21 cellular contexts compared by ENCODE assay signal in genomic region chr15:101026686-101027272, GRCh38.
DNase-seq lines count a peak whose midpoint lies in the region; ATAC-seq and TF ChIP-seq lines count a peak whose summit lies in the region.
"Had no signal": no experiment of that assay in that cellular context is flagged by ENCODE, and none has a peak within 500 bp of the region (broad histone marks: within the 10 kb centered on the region; RNA-seq: fewer than 3 reads in every experiment).

No MANE protein-coding gene starts in this region.

- H3K36me3 ChIP-seq in WERI-Rb-1 (no peaks in the 10 kb centered on the region), transverse colon (peaks cover 0 to 15% (median 3%) of the 10 kb centered on the region in 4 donors)
- H3K36me3 ChIP-seq: neural progenitor cell had no signal

- no peaks in the 10 kb centered on the region for H3K9me3 Mint-ChIP-seq in endothelial cell (ENCODE audit: unreplicated experiment)
- H3K9me3 Mint-ChIP-seq: activated CD4-positive, alpha-beta T cell treated with anti-CD3 and anti-CD28 coated beads, Interleukin-2, amount 10 ng/mL, durations not matched to agents 7 days and 5 days; activated T-cell treated with anti-CD3 and anti-CD28 coated beads, Interleukin-2, amount 50 U/mL, for 24 hours; CD4-positive, alpha-beta memory T cell; GM23338 had no signal

- TF ChIP-seq CTCF in WERI-Rb-1 (IDR thresholded peaks at IDR 0.05; ENCODE audit: low read depth, low read length) (no peak), transverse colon (IDR thresholded peaks at IDR 0.05) (no peak), endothelial cell (IDR thresholded peaks at IDR 0.05; ENCODE audit: unreplicated experiment) (no peak)

- TF ChIP-seq POLR2A in transverse colon (IDR thresholded peaks at IDR 0.05): no peak

- TF ChIP-seq EP300 in transverse colon (IDR thresholded peaks at IDR 0.05; ENCODE audit: low read depth): no peak

- H3K4me3 ChIP-seq in WERI-Rb-1 (ENCODE audit: low read depth, low read length): no peak overlapping the region
- no peak overlapping the region for H3K4me3 ChIP-seq in transverse colon
- H3K4me3 ChIP-seq: gastroesophageal sphincter, GM23338, neural progenitor cell, SJSA1 had no signal

- intact Hi-C loops in cardiac septum (cut with DNase I) (no loop called here), transverse colon (cut with DNase I; ENCODE audit: low total_unique reads) (no loop called here)

- no peak overlapping the region for H3K27ac ChIP-seq in WERI-Rb-1
- no peak overlapping the region for H3K27ac ChIP-seq in transverse colon
- H3K27ac ChIP-seq: gastroesophageal sphincter, neural progenitor cell, SJSA1 had no signal

- H3K27me3 ChIP-seq in WERI-Rb-1 (ENCODE audit: insufficient read depth, low read depth, severe bottlenecking) (no peaks in the 10 kb centered on the region), transverse colon (no peaks in the 10 kb centered on the region)
- H3K27me3 ChIP-seq: neural progenitor cell, SJSA1 had no signal

- ATAC-seq in HG03457 (IDR thresholded peaks at IDR 0.05; ENCODE audit: unreplicated experiment): no peak
- ATAC-seq: gastroesophageal sphincter, GM23338, PC-3 had no signal

- in situ Hi-C loops in transverse colon (cut with MboI; ENCODE audit: low pct_ligation_motif_present in 1 of 4, low pct_unique_long_range_greater_than_20kb in 1 of 4, low sequenced_read_pairs in 3 of 4): no loop called here

- H3K27me3 Mint-ChIP-seq in endothelial cell (ENCODE audit: unreplicated experiment): peaks cover 10% of the 10 kb centered on the region
- H3K27me3 Mint-ChIP-seq: activated T-cell treated with anti-CD3 and anti-CD28 coated beads, Interleukin-2, amount 50 U/mL, for 24 hours had no signal

- 88% methylated on average over 13 of the region's 13 CpGs; no CpG with 5 or more reads in 1 of the 2 donors for WGBS in transverse colon (ENCODE audit: low coverage in 1 of 2), 2 donors

- peaks cover 18% of the 10 kb centered on the region for H3K4me1 Mint-ChIP-seq in endothelial cell (ENCODE audit: unreplicated experiment)
- H3K4me1 Mint-ChIP-seq: activated CD4-positive, alpha-beta T cell treated with anti-CD3 and anti-CD28 coated beads, Interleukin-2, amount 10 ng/mL, durations not matched to agents 7 days and 5 days; CD4-positive, alpha-beta memory T cell had no signal

- no peaks in the 10 kb centered on the region for H3K9me3 ChIP-seq in WERI-Rb-1 (ENCODE audit: severe bottlenecking)
- no peaks in the 10 kb centered on the region for H3K9me3 ChIP-seq in transverse colon
- H3K9me3 ChIP-seq: gastroesophageal sphincter, SJSA1 had no signal

- H3K27ac Mint-ChIP-seq in endothelial cell (ENCODE audit: unreplicated experiment): no peak overlapping the region
- H3K27ac Mint-ChIP-seq: activated CD4-positive, alpha-beta T cell treated with anti-CD3 and anti-CD28 coated beads, Interleukin-2, amount 10 ng/mL, durations not matched to agents 7 days and 5 days; activated T-cell treated with anti-CD3 and anti-CD28 coated beads, Interleukin-2, amount 50 U/mL, for 24 hours; CD4-positive, alpha-beta memory T cell; GM23338; neural progenitor cell had no signal

- H3K4me3 Mint-ChIP-seq in endothelial cell (ENCODE audit: unreplicated experiment): no peak overlapping the region
- H3K4me3 Mint-ChIP-seq: activated CD4-positive, alpha-beta T cell treated with anti-CD3 and anti-CD28 coated beads, Interleukin-2, amount 10 ng/mL, durations not matched to agents 7 days and 5 days; activated T-cell treated with anti-CD3 and anti-CD28 coated beads, Interleukin-2, amount 50 U/mL, for 24 hours; CD4-positive, alpha-beta memory T cell; GM23338; neural progenitor cell had no signal

- peak; percentile 3 for DNase-seq in WERI-Rb-1
- peak; percentile 54 for DNase-seq in cardiac septum (ENCODE audit: low spot score)
- peak; percentile 6 for DNase-seq in mucosa of gallbladder (ENCODE audit: low spot score)
- DNase-seq in transverse colon: peak; percentile 4
- no peak for DNase-seq in dedifferentiated amniotic fluid mesenchymal stem cell (ENCODE audit: extremely low spot score)
- no peak for DNase-seq in endothelial cell (ENCODE audit: low spot score)
- DNase-seq: activated CD4-positive, alpha-beta T cell treated with anti-CD3 and anti-CD28 coated beads, Interleukin-2, amount 10 ng/mL, durations not matched to agents 7 days and 5 days; activated naive CD4-positive, alpha-beta T cell treated with anti-CD3 and anti-CD28 coated beads, Interleukin-2, amount 50 U/mL, for 16 hours; activated T-cell treated with anti-CD3 and anti-CD28 coated beads, Interleukin-2, amount 50 U/mL, for 24 hours; CD4-positive, alpha-beta memory T cell; effector CD4-positive, alpha-beta T cell; kidney glomerular epithelial cell; midbrain; MM.1S; NCI-H774; PC-3 had no signal

- H3K36me3 Mint-ChIP-seq in endothelial cell (ENCODE audit: low read depth, unreplicated experiment): peaks cover 7% of the 10 kb centered on the region
- H3K36me3 Mint-ChIP-seq: CD4-positive, alpha-beta memory T cell; neural progenitor cell had no signal

- H3K4me1 ChIP-seq in transverse colon: no peaks in the 10 kb centered on the region
- H3K4me1 ChIP-seq: neural progenitor cell had no signal

Comparison
In these comparisons a context has a peak if more than half of its experiments do, and no peak if none do; other contexts are left out.
1. DNase-seq: peak in WERI-Rb-1 (single experiment), cardiac septum (single experiment), mucosa of gallbladder (single experiment) and transverse colon (single experiment); none in dedifferentiated amniotic fluid mesenchymal stem cell (single experiment) and endothelial cell (single experiment).